9 cellular contexts compared by ENCODE assay signal in the genomic region with DNA sequence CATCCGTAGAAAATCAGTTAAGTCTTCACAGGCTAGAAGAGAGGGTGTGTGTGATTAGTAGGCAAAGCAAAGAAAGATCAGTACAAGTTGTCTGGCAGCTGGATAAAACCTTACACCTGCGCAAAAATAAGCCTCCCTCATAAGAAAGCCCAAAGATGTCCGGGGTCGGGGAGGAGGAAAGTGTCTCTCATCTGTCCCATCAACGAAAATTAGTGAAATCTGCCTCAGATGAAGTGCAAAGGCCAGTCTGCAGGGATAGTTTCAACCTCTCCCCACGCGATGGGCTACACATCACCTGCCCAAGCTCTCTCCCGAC.
DNase-seq lines count a peak whose midpoint lies in the region; ATAC-seq and TF ChIP-seq lines count a peak whose summit lies in the region.
"Had no signal": no experiment of that assay in that cellular context is flagged by ENCODE, and none has a peak within 500 bp of the region (broad histone marks: within the 10 kb centered on the region; RNA-seq: fewer than 3 reads in every experiment).

No MANE protein-coding gene starts in this region.

- no peak for TF ChIP-seq POLR2A in esophagus muscularis mucosa (IDR thresholded peaks at IDR 0.05; ENCODE audit: low read depth)

- no peak overlapping the region for H2BK120ac ChIP-seq in trophoblast cell (ENCODE audit: insufficient read depth, low read length, poor library complexity)

- H2AK5ac ChIP-seq in trophoblast cell (ENCODE audit: low read length), result no peak overlapping the region

- H3K14ac ChIP-seq in trophoblast cell (ENCODE audit: low read length), result no peak overlapping the region

- peaks cover 8% of the 10 kb centered on the region for H3K27me3 ChIP-seq in GM23338 (ENCODE audit: insufficient read depth)
- H3K27me3 ChIP-seq in RWPE2 (ENCODE audit: insufficient read depth, poor library complexity, severe bottlenecking), result no peaks in the 10 kb centered on the region
- peaks cover 0 to 29% (median 4%) of the 10 kb centered on the region in 4 donors for H3K27me3 ChIP-seq in esophagus muscularis mucosa
- H3K27me3 ChIP-seq in trophoblast cell (ENCODE audit: insufficient read depth, low read length), result no peaks in the 10 kb centered on the region

- H3K9me3 Mint-ChIP-seq in GM23338, result peaks cover 7% of the 10 kb centered on the region; the same call in 2 of the 3 replicates

- peaks cover 18% of the 10 kb centered on the region for H3K4me1 Mint-ChIP-seq in GM23338

- no peaks in the 10 kb centered on the region for H3K9me3 ChIP-seq in RWPE2 (ENCODE audit: severe bottlenecking)
- H3K9me3 ChIP-seq in esophagus muscularis mucosa, result peaks cover 0 to 1% (median 0%) of the 10 kb centered on the region in 4 donors
- no peaks in the 10 kb centered on the region for H3K9me3 ChIP-seq in trophoblast cell (ENCODE audit: insufficient read depth, low read depth, low read length)

- H3K27me3 Mint-ChIP-seq in GM23338 (ENCODE audit: insufficient read depth, low read depth, poor library complexity), result peaks cover 19% of the 10 kb centered on the region

- no peaks in the 10 kb centered on the region for H3K79me2 ChIP-seq in GM23338 (replicated peaks; ENCODE audit: insufficient read depth)
- H3K79me2 ChIP-seq in trophoblast cell (ENCODE audit: control insufficient read depth, insufficient read depth, low read length, poor library complexity), result peaks cover 1% of the 10 kb centered on the region

- H4K91ac ChIP-seq in trophoblast cell (ENCODE audit: low read depth, low read length), result no peak overlapping the region

- peak overlapping the region; percentile 23 for H3K9ac ChIP-seq in trophoblast cell (ENCODE audit: low read length)

- no peaks in the 10 kb centered on the region for H3F3A ChIP-seq in GM23338 (replicated peaks; ENCODE audit: low read depth)

- no peak overlapping the region for H4K12ac ChIP-seq in trophoblast cell (ENCODE audit: low read depth, low read length)

- H3K36me3 ChIP-seq in GM23338 (ENCODE audit: insufficient read depth) (no peaks in the 10 kb centered on the region), RWPE2 (ENCODE audit: low read depth) (no peaks in the 10 kb centered on the region), esophagus muscularis mucosa (no peaks in the 10 kb centered on the region), trophoblast cell (ENCODE audit: control insufficient read depth in 1 of 2, insufficient read depth in 2 of 2, low read length in 2 of 2) (no peaks in the 10 kb centered on the region)

- no peak overlapping the region for H2BK12ac ChIP-seq in trophoblast cell (ENCODE audit: low read length)

- no peaks in the 10 kb centered on the region for H3K9me2 ChIP-seq in GM23338 (ENCODE audit: insufficient read depth)

- no peak for TF ChIP-seq EP300 in esophagus muscularis mucosa (IDR thresholded peaks at IDR 0.05)

- no peak overlapping the region for H3K18ac ChIP-seq in trophoblast cell (ENCODE audit: low read length)

- peak overlapping the region; percentile 69; the same call in 1 of the 2 replicates for H2AFZ ChIP-seq in GM23338
- H2AFZ ChIP-seq in trophoblast cell (ENCODE audit: insufficient read depth, low read length, poor library complexity), result no peak overlapping the region

- DNase-seq in GM23338 (ENCODE audit: low spot score), result no peak
- no peak for DNase-seq in RWPE2 (ENCODE audit: low spot score)
- no peak for DNase-seq in esophagus muscularis mucosa (ENCODE audit: extremely low spot score)
- DNase-seq in trophoblast cell, result no peak
- DNase-seq in foreskin melanocyte, result no peak
- no peak for DNase-seq in NCI-H446 treated with DMSO at 0.1 percent for 48 hours (lab: John Stamatoyannopoulos, UW)
- DNase-seq: SIG-M5 had no signal

- H3K4me1 ChIP-seq in GM23338 (ENCODE audit: insufficient read depth), result peaks cover 9% of the 10 kb centered on the region; the same call in 1 of the 2 replicates
- no peaks in the 10 kb centered on the region for H3K4me1 ChIP-seq in RWPE2 (ENCODE audit: insufficient read depth, poor library complexity, severe bottlenecking)
- H3K4me1 ChIP-seq in esophagus muscularis mucosa, result peaks cover 0 to 13% (median 12%) of the 10 kb centered on the region in 4 donors
- H3K4me1 ChIP-seq in trophoblast cell (ENCODE audit: control insufficient read depth in 1 of 2, insufficient read depth in 2 of 2, low read length in 2 of 2), result peaks cover 2 to 8% of the 10 kb centered on the region in 2 experiments

- H3K36me3 Mint-ChIP-seq in GM23338 (ENCODE audit: low read depth), result peaks cover 3% of the 10 kb centered on the region; the same call in 1 of the 3 replicates

- no peaks in the 10 kb centered on the region for H4K20me1 ChIP-seq in GM23338 (replicated peaks; ENCODE audit: insufficient read depth)

- no peak overlapping the region for H3K23ac ChIP-seq in trophoblast cell (ENCODE audit: low read length)

- intact Hi-C loops in esophagus muscularis mucosa (cut with DNase I), result no loop called here

- no peak overlapping the region for H3K4ac ChIP-seq in trophoblast cell (ENCODE audit: low read depth, low read length)

- TF ChIP-seq CTCF in GM23338 (conservative IDR thresholded peaks at IDR 0.05; ENCODE audit: low read depth in 2 of 2) (no peak), RWPE2 (IDR thresholded peaks at IDR 0.05; ENCODE audit: poor library complexity, severe bottlenecking) (no peak), esophagus muscularis mucosa (IDR thresholded peaks at IDR 0.05) (no peak)

- H3K4me2 ChIP-seq in GM23338 (peak overlapping the region; percentile 74), trophoblast cell (ENCODE audit: low read length) (peak overlapping the region; percentile 98)

- H3K27ac Mint-ChIP-seq in GM23338, result peak overlapping the region; percentile 78; the same call in 1 of the 2 replicates

- H3K79me1 ChIP-seq in trophoblast cell (ENCODE audit: low read length), result peaks cover 3% of the 10 kb centered on the region

- H4K8ac ChIP-seq in trophoblast cell (ENCODE audit: low read depth, low read length), result no peak overlapping the region

- H3K4me3 ChIP-seq in GM23338 (peak overlapping the region; percentile 70), RWPE2 (ENCODE audit: severe bottlenecking) (peak overlapping the region; percentile 55), esophagus muscularis mucosa (peak overlapping the region; percentile 45 to 56 (median 47)), trophoblast cell (ENCODE audit: low read depth, low read length) (peak overlapping the region; percentile 75)

- ATAC-seq in GM23338 (no peak), RWPE2 (ENCODE audit: low read depth) (no peak; the same call in 2 of the 3 replicates), GM21737 (IDR thresholded peaks at IDR 0.05; ENCODE audit: unreplicated experiment) (no peak), HG02763 (IDR thresholded peaks at IDR 0.05; ENCODE audit: unreplicated experiment) (no peak)

- H3K4me3 Mint-ChIP-seq in GM23338, result peak overlapping the region; percentile 83

- no peak overlapping the region for H2BK5ac ChIP-seq in trophoblast cell (ENCODE audit: low read depth, low read length, poor library complexity)

- H3K27ac ChIP-seq in GM23338 (ENCODE audit: low read depth) (no peak overlapping the region), RWPE2 (ENCODE audit: poor library complexity, severe bottlenecking) (peak overlapping the region; percentile 51), esophagus muscularis mucosa (replicated peaks in 1 of 4) (peak overlapping the region in 2 of 4 donors; percentile 39 to 44), trophoblast cell (ENCODE audit: low read depth, low read length) (no peak overlapping the region)

- WGBS in esophagus muscularis mucosa, result 33% methylated on average over 8 of the region's 8 CpGs
- WGBS in trophoblast cell (ENCODE audit: extremely low coverage, insufficient coverage, insufficient read length), result no CpG with 5 or more reads among the region's 8 CpGs

TF ChIP-seq in GM23338, 12 proteins besides CTCF, POLR2A, EP300 and RAD21:
- no peak for TF ChIP-seq NANOG (IDR thresholded peaks at IDR 0.05; ENCODE audit: borderline replicate concordance)
